14 cellular contexts compared by ENCODE assay signal in the genomic region with DNA sequence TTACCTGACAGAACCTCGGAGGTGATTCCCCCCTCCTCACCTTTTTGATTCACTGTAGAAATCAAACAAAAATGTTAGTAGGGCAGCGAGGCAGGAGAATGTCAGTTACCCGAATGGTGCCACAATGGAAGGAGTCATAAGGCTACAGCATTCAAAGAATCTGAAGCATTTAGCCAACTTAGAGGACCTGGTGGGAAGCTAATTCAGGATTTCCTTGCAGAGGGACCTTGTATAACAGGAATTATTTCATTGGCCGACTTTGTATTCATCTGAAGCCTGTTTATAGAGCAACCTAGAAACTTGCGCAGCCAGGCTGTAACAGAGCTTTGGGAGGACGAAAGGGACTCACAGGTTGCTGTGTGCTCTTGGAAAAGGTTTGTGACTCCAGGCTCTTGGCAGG.
A peak's percentile ranks its signal among the peaks of the same experiment; 100 is the strongest.
DNase-seq lines count a peak whose midpoint lies in the region; ATAC-seq, FAIRE-seq and TF ChIP-seq lines count a peak whose summit lies in the region.
"Had no signal": no experiment of that assay in that cellular context is flagged by ENCODE, and none has a peak within 500 bp of the region (broad histone marks: within the 10 kb centered on the region; RNA-seq: fewer than 3 reads in every experiment).

No MANE protein-coding gene starts in this region.

- POLR2A ChIA-PET in Panc1 (lab: Charles Lee) (no interaction called here), H1 (lab: Charles Lee; ENCODE audit: partially characterized antibody) (interaction anchor here (0.6 kb wide), 1 partner anchor 35 kb away, joined by 3 read pairs; no protein-coding TSS in a partner anchor)

- no peak for ATAC-seq in Panc1
- no peak for ATAC-seq in heart right ventricle
- ATAC-seq in GM19452 (IDR thresholded peaks at IDR 0.05; ENCODE audit: unreplicated experiment), result no peak
- ATAC-seq in HG02938 (IDR thresholded peaks at IDR 0.05; ENCODE audit: unreplicated experiment), result no peak

- no TSS peak for BruUV-seq in Panc1 (replicated peaks; lab: Mats Ljungman, UMichigan)

- H2AK5ac ChIP-seq in H1 (ENCODE audit: low read depth, low read length), result no peak overlapping the region
- H2AK5ac ChIP-seq in mesenchymal stem cell (ENCODE audit: low read length, severe bottlenecking), result no peak overlapping the region

- intact Hi-C loops in Panc1 (cut with micrococcal nuclease; ENCODE audit: unreplicated experiment), result loop anchor here (5.0 kb wide), 1 partner anchor 119 kb away; no protein-coding TSS in a partner anchor
- intact Hi-C loops in heart right ventricle (cut with DNase I), result no loop called here

- TF ChIP-seq CTCF in Panc1 (IDR thresholded peaks at IDR 0.05), result no peak
- no peak for TF ChIP-seq CTCF in H1 (IDR thresholded peaks at IDR 0.05; ENCODE audit: control extremely low read depth in 1 of 3, insufficient read depth in 1 of 3, low read depth in 1 of 3, low read length in 3 of 3)
- no peak for TF ChIP-seq CTCF in heart right ventricle (IDR thresholded peaks at IDR 0.05)

- H3K4ac ChIP-seq in H1 (replicated peaks; ENCODE audit: insufficient read length, low read depth, low read length) (no peak overlapping the region), mesenchymal stem cell (ENCODE audit: low read depth in 1 of 2, low read length in 2 of 2) (no peak overlapping the region)

- no peak overlapping the region for H2BK12ac ChIP-seq in H1 (ENCODE audit: low read depth, low read length)
- H2BK12ac ChIP-seq in mesenchymal stem cell (ENCODE audit: low read length in 2 of 2), result peak overlapping the region in 1 of 2 experiments; percentile 10

- no peak overlapping the region for H2BK20ac ChIP-seq in H1 (ENCODE audit: low read length)

- no peak overlapping the region for H3K23ac ChIP-seq in H1 (ENCODE audit: insufficient read length)
- no peak overlapping the region for H3K23ac ChIP-seq in mesenchymal stem cell (ENCODE audit: low read length in 2 of 2)

- H2AFZ ChIP-seq in H1 (ENCODE audit: low read length) (peak overlapping the region; percentile 96), mesenchymal stem cell (ENCODE audit: low read depth, low read length) (no peak overlapping the region)

- no peak for DNase-seq in Panc1 (ENCODE audit: low read depth, low spot score)
- DNase-seq in H1 (ENCODE audit: low read depth in 1 of 2, low spot score in 2 of 2), result peak in 1 of 2 experiments; percentile 23
- DNase-seq in mesenchymal stem cell, result no peak
- no peak for DNase-seq in heart right ventricle
- DNase-seq in T-helper 2 cell, result no peak
- DNase-seq: CD8-positive, alpha-beta memory T cell; HCEC 1CT; NCI-H1417 treated with DMSO at 0.1 percent for 48 hours; NCI-H2029 treated with DMSO at 0.1 percent for 48 hours; NCI-H510A treated with DMSO at 0.1 percent for 48 hours; SIG-M5 had no signal

- H3K4me2 ChIP-seq in H1 (ENCODE audit: insufficient read depth in 1 of 2, low read depth in 2 of 2, low read length in 2 of 2) (no peak overlapping the region), mesenchymal stem cell (ENCODE audit: low read length, poor library complexity, severe bottlenecking) (peak overlapping the region; percentile 2)
- H3K4me2 ChIP-seq: BLaER1 had no signal

- peak; percentile 36 for FAIRE-seq in H1 (lab: Jason Lieb, UNC)

- H4K5ac ChIP-seq in H1 (ENCODE audit: insufficient read length, low read depth, low read length), result no peak overlapping the region

- H3K36me3 ChIP-seq in Panc1 (ENCODE audit: control insufficient read depth, insufficient read depth, low read length) (no peaks in the 10 kb centered on the region), H1 (ENCODE audit: control insufficient read depth in 2 of 4, insufficient read depth in 4 of 4, low read length in 3 of 4) (no peaks in the 10 kb centered on the region), mesenchymal stem cell (ENCODE audit: control insufficient read depth in 1 of 2, insufficient read depth in 2 of 2, low read depth in 1 of 2, low read length in 2 of 2) (no peaks in the 10 kb centered on the region), heart right ventricle (no peaks in the 10 kb centered on the region)
- H3K36me3 ChIP-seq: BLaER1 had no signal

- no peak overlapping the region for H2BK5ac ChIP-seq in H1 (ENCODE audit: low read depth, low read length)
- no peak overlapping the region for H2BK5ac ChIP-seq in mesenchymal stem cell (ENCODE audit: low read depth, low read length, poor library complexity, severe bottlenecking)

- H4K91ac ChIP-seq in H1 (replicated peaks; ENCODE audit: insufficient read length, low read length), result no peak overlapping the region
- H4K91ac ChIP-seq in mesenchymal stem cell (ENCODE audit: low read length), result no peak overlapping the region

- no peak for TF ChIP-seq EP300 in H1 (IDR thresholded peaks at IDR 0.05; ENCODE audit: borderline replicate concordance in 1 of 2, low read depth in 2 of 2, low read length in 2 of 2)

- no peaks in the 10 kb centered on the region for H3K9me3 ChIP-seq in Panc1 (ENCODE audit: control insufficient read depth, insufficient read depth, low read depth, low read length)
- H3K9me3 ChIP-seq in H1 (ENCODE audit: insufficient read depth in 2 of 2, low read depth in 1 of 2, low read length in 1 of 2), result no peaks in the 10 kb centered on the region
- H3K9me3 ChIP-seq in mesenchymal stem cell (ENCODE audit: control insufficient read depth, low read length), result no peaks in the 10 kb centered on the region
- no peaks in the 10 kb centered on the region for H3K9me3 ChIP-seq in heart right ventricle
- H3K9me3 ChIP-seq: BLaER1 had no signal

- in situ Hi-C loops in Panc1 (cut with HindIII; ENCODE audit: low pct_unique_long_range_greater_than_20kb, low sequenced_read_pairs), result no loop called here

- H3K9ac ChIP-seq in H1 (replicated peaks in 1 of 4; ENCODE audit: extremely low read depth in 1 of 4, low read depth in 3 of 4, low read length in 3 of 4), result no peak overlapping the region
- no peak overlapping the region for H3K9ac ChIP-seq in mesenchymal stem cell (ENCODE audit: low read length)
- H3K9ac ChIP-seq: BLaER1 had no signal

- no peak overlapping the region for H3K56ac ChIP-seq in H1 (replicated peaks; ENCODE audit: insufficient read length, low read depth, low read length)

- TF ChIP-seq POLR2A in H1 (IDR thresholded peaks at IDR 0.05; ENCODE audit: control extremely low read depth in 1 of 2, low read depth in 2 of 2, low read length in 2 of 2), result no peak

- no peak for TF ChIP-seq RAD21 in H1 (IDR thresholded peaks at IDR 0.05 in 1 of 2, conservative IDR thresholded peaks at IDR 0.05 in 1 of 2; ENCODE audit: low read depth in 2 of 2, low read length in 2 of 2)

- peak overlapping the region; percentile 39; the same call in 1 of the 2 replicates for H3K27ac ChIP-seq in Panc1 (ENCODE audit: low read length)
- no peak overlapping the region for H3K27ac ChIP-seq in H1 (ENCODE audit: low read depth, low read length)
- no peak overlapping the region for H3K27ac ChIP-seq in mesenchymal stem cell (ENCODE audit: low read length, poor library complexity, severe bottlenecking)
- no peak overlapping the region for H3K27ac ChIP-seq in heart right ventricle
- H3K27ac ChIP-seq: BLaER1 had no signal

- H3K14ac ChIP-seq in H1 (ENCODE audit: insufficient read length) (no peak overlapping the region), mesenchymal stem cell (ENCODE audit: low read length in 2 of 2) (no peak overlapping the region)

- H2BK15ac ChIP-seq in H1 (ENCODE audit: low read length) (no peak overlapping the region), mesenchymal stem cell (ENCODE audit: low read depth, poor library complexity, severe bottlenecking) (no peak overlapping the region)

- H4K20me1 ChIP-seq in H1 (replicated peaks in 1 of 2; ENCODE audit: control insufficient read depth in 1 of 2, insufficient read depth in 2 of 2, low read length in 2 of 2), result no peaks in the 10 kb centered on the region
- H4K20me1 ChIP-seq: BLaER1 had no signal

- H3K27me3 ChIP-seq in Panc1 (ENCODE audit: control insufficient read depth, insufficient read depth, low read length), result no peaks in the 10 kb centered on the region
- peaks cover 0 to 1% (median 0%) of the 10 kb centered on the region in 4 experiments; a peak in 1 of 7 replicates for H3K27me3 ChIP-seq in H1 (replicated peaks in 1 of 4; ENCODE audit: control insufficient read depth in 3 of 4, extremely low read depth in 1 of 4, insufficient read depth in 3 of 4, low read length in 3 of 4)
- no peaks in the 10 kb centered on the region for H3K27me3 ChIP-seq in mesenchymal stem cell (ENCODE audit: control insufficient read depth in 1 of 2, insufficient read depth in 1 of 2, low read length in 2 of 2)
- H3K27me3 ChIP-seq in heart right ventricle, result no peaks in the 10 kb centered on the region
- H3K27me3 ChIP-seq: BLaER1 had no signal

- no peak overlapping the region for H3K4me3 ChIP-seq in Panc1 (ENCODE audit: low read depth in 2 of 2, low read length in 2 of 2)
- H3K4me3 ChIP-seq in H1 (ENCODE audit: extremely low read depth in 1 of 4, insufficient read depth in 2 of 4, low read depth in 3 of 4, low read length in 4 of 4), result no peak overlapping the region
- H3K4me3 ChIP-seq in mesenchymal stem cell (ENCODE audit: insufficient read depth in 1 of 2, low read depth in 1 of 2, low read length in 2 of 2), result no peak overlapping the region
- no peak overlapping the region for H3K4me3 ChIP-seq in heart right ventricle
- H3K4me3 ChIP-seq: BLaER1 had no signal

- H3K4me1 ChIP-seq in Panc1 (ENCODE audit: control insufficient read depth, insufficient read depth, low read length) (0 out of 2 replicates have a peak, but pooled peaks cover 2% of the 10 kb centered on the region), H1 (replicated peaks in 1 of 4; ENCODE audit: control insufficient read depth in 3 of 4, insufficient read depth in 4 of 4, low read length in 3 of 4) (peaks cover 0 to 7% (median under 1%) of the 10 kb centered on the region in 4 experiments; a peak in 2 of 7 replicates), mesenchymal stem cell (ENCODE audit: control insufficient read depth, insufficient read depth, low read depth, low read length) (no peaks in the 10 kb centered on the region), heart right ventricle (no peaks in the 10 kb centered on the region)
- H3K4me1 ChIP-seq: BLaER1 had no signal

- WGBS in H1 (ENCODE audit: extremely low coverage in 1 of 2, insufficient coverage in 1 of 2, insufficient read length in 1 of 2, insufficient replicate concordance in 2 of 2, low coverage in 1 of 2, low lambda C conversion rate in 2 of 2, missing lambda C conversion rate in 1 of 2), 2 experiments, result 68% methylated on average over 6 of the region's 6 CpGs; no CpG with 5 or more reads in 1 of the 2 experiments
- WGBS in mesenchymal stem cell, result 87% methylated on average over 6 of the region's 6 CpGs
- WGBS in heart right ventricle, 2 donors, result 75 to 78% methylated on average over 6 of the region's 6 CpGs

- H3K23me2 ChIP-seq in H1 (ENCODE audit: low read depth, low read length), result no peaks in the 10 kb centered on the region

- H4K8ac ChIP-seq in H1 (ENCODE audit: extremely low read depth, insufficient read depth, low read length) (no peak overlapping the region), mesenchymal stem cell (ENCODE audit: low read length) (no peak overlapping the region)

- H3K79me2 ChIP-seq in H1 (ENCODE audit: control insufficient read depth in 1 of 2, insufficient read depth in 2 of 2, low read length in 2 of 2), result no peaks in the 10 kb centered on the region

- CTCF ChIA-PET in Panc1 (lab: Charles Lee), result no interaction called here
- CTCF ChIA-PET in H1 (lab: Charles Lee; ENCODE audit: partially characterized antibody), result interaction anchor here (0.6 to 1.7 kb wide), 13 partner anchors 13 to 749 kb away, joined by 3 to 9 read pairs (median 4); no protein-coding TSS in a partner anchor

- H2BK120ac ChIP-seq in H1 (replicated peaks; ENCODE audit: low read depth, low read length) (no peak overlapping the region), mesenchymal stem cell (ENCODE audit: low read depth, low read length) (no peak overlapping the region)

- H3K79me1 ChIP-seq in H1 (ENCODE audit: low read depth, low read length), result no peaks in the 10 kb centered on the region
- no peaks in the 10 kb centered on the region for H3K79me1 ChIP-seq in mesenchymal stem cell (replicated peaks; ENCODE audit: low read length, poor library complexity, severe bottlenecking)

- H3K18ac ChIP-seq in H1 (ENCODE audit: extremely low read depth, low read length) (no peak overlapping the region), mesenchymal stem cell (ENCODE audit: low read depth in 1 of 2, low read length in 2 of 2) (no peak overlapping the region)
